Comparison of ENCODE assay signal across 9 cellular contexts in genomic region chr15:94582368-94582767, GRCh38.
DNase-seq lines count a peak whose midpoint lies in the region; ATAC-seq, FAIRE-seq and TF ChIP-seq lines count a peak whose summit lies in the region.
"Had no signal": no experiment of that assay in that cellular context is flagged by ENCODE, and none has a peak within 500 bp of the region (broad histone marks: within the 10 kb centered on the region; RNA-seq: fewer than 3 reads in every experiment).

No MANE protein-coding gene starts in this region.

- ATAC-seq in activated CD8-positive, alpha-beta memory T cell treated with anti-CD3 and anti-CD28 coated beads, Interleukin-2, amount 10 ng/mL, durations not matched to agents 7 days and 5 days = peak; percentile 72
- peak; percentile 42 for ATAC-seq in GM21723 (IDR thresholded peaks at IDR 0.05; ENCODE audit: unreplicated experiment)
- ATAC-seq in natural killer cell treated with Interleukin-12 subunit alpha and Interleukin-12 subunit beta and Interleukin-15 and Interleukin-18, amount 100 ng/mL, for 72 hours = peak; percentile 86 to 87

- H3K9me2 ChIP-seq in MM.1S (replicated peaks; ENCODE audit: insufficient read depth, low read length) = no peaks in the 10 kb centered on the region

- no peak overlapping the region for H3K27ac Mint-ChIP-seq in activated CD8-positive, alpha-beta memory T cell treated with anti-CD3 and anti-CD28 coated beads, Interleukin-2, amount 10 ng/mL, durations not matched to agents 7 days and 5 days
- no peak overlapping the region for H3K27ac Mint-ChIP-seq in natural killer cell treated with Interleukin-12 subunit alpha and Interleukin-12 subunit beta and Interleukin-15 and Interleukin-18, amount 100 ng/mL, for 72 hours

- peaks cover 85% of the 10 kb centered on the region for H3K27me3 Mint-ChIP-seq in activated CD8-positive, alpha-beta memory T cell treated with anti-CD3 and anti-CD28 coated beads, Interleukin-2, amount 10 ng/mL, durations not matched to agents 7 days and 5 days
- H3K27me3 Mint-ChIP-seq in natural killer cell treated with Interleukin-12 subunit alpha and Interleukin-12 subunit beta and Interleukin-15 and Interleukin-18, amount 100 ng/mL, for 72 hours = peaks cover 48 to 77% of the 10 kb centered on the region in 2 donors

- intact Hi-C loops in tibial artery (cut with DNase I; ENCODE audit: low total_unique reads) = no loop called here

- H2AFZ ChIP-seq in MM.1S (ENCODE audit: low read length) = no peak overlapping the region

- no peak for FAIRE-seq in bronchial epithelial cell (lab: Jason Lieb, UNC)

- no peaks in the 10 kb centered on the region for H3K36me3 ChIP-seq in MM.1S (replicated peaks; ENCODE audit: insufficient read depth, low read length)
- no peaks in the 10 kb centered on the region for H3K36me3 ChIP-seq in bronchial epithelial cell (ENCODE audit: control insufficient read depth, insufficient read depth, low read length)
- H3K36me3 ChIP-seq in tibial artery = no peaks in the 10 kb centered on the region
- H3K36me3 ChIP-seq: uterus had no signal

- H3K27ac ChIP-seq in MM.1S (ENCODE audit: low read length) (no peak overlapping the region), tibial artery (no peak overlapping the region)
- H3K27ac ChIP-seq: uterus had no signal

- H3K4me1 Mint-ChIP-seq in activated CD8-positive, alpha-beta memory T cell treated with anti-CD3 and anti-CD28 coated beads, Interleukin-2, amount 10 ng/mL, durations not matched to agents 7 days and 5 days = peaks cover 35% of the 10 kb centered on the region
- H3K4me1 Mint-ChIP-seq in natural killer cell treated with Interleukin-12 subunit alpha and Interleukin-12 subunit beta and Interleukin-15 and Interleukin-18, amount 100 ng/mL, for 72 hours (ENCODE audit: low read depth in 2 of 2) = peaks cover 38 to 41% of the 10 kb centered on the region in 2 donors

- no peak overlapping the region for H3K4me2 ChIP-seq in MM.1S (ENCODE audit: low read depth, low read length)

- H3K9me3 ChIP-seq in MM.1S (replicated peaks; ENCODE audit: insufficient read depth, low read length) (no peaks in the 10 kb centered on the region), tibial artery (no peaks in the 10 kb centered on the region)
- H3K9me3 ChIP-seq: uterus had no signal

- no peaks in the 10 kb centered on the region for H4K20me1 ChIP-seq in MM.1S (ENCODE audit: insufficient read depth, low read length)

- no peaks in the 10 kb centered on the region for H3K4me1 ChIP-seq in MM.1S (ENCODE audit: low read length)
- H3K4me1 ChIP-seq in tibial artery = no peaks in the 10 kb centered on the region
- H3K4me1 ChIP-seq: uterus had no signal

- no peaks in the 10 kb centered on the region for H3F3A ChIP-seq in MM.1S (ENCODE audit: insufficient read depth, low read length)

- TF ChIP-seq CTCF in MM.1S (IDR thresholded peaks at IDR 0.05; ENCODE audit: low read length) = peak; percentile 39
- TF ChIP-seq CTCF in bronchial epithelial cell (IDR thresholded peaks at IDR 0.05; ENCODE audit: insufficient read depth, low read length, severe bottlenecking) = peak; percentile 22
- peak in 1 of 2 experiments; percentile 11 for TF ChIP-seq CTCF in tibial artery (IDR thresholded peaks at IDR 0.05)

- no peak overlapping the region for H3K4me3 Mint-ChIP-seq in activated CD8-positive, alpha-beta memory T cell treated with anti-CD3 and anti-CD28 coated beads, Interleukin-2, amount 10 ng/mL, durations not matched to agents 7 days and 5 days
- H3K4me3 Mint-ChIP-seq in natural killer cell treated with Interleukin-12 subunit alpha and Interleukin-12 subunit beta and Interleukin-15 and Interleukin-18, amount 100 ng/mL, for 72 hours = no peak overlapping the region

- DNase-seq in activated CD8-positive, alpha-beta memory T cell treated with anti-CD3 and anti-CD28 coated beads, Interleukin-2, amount 10 ng/mL, durations not matched to agents 7 days and 5 days = peak; percentile 75
- DNase-seq in activated CD8-positive, alpha-beta memory T cell treated with anti-CD3 and anti-CD28 coated beads, Interleukin-2, amount 50 U/mL, for 48 hours = no peak
- peak; percentile 20 for DNase-seq in MM.1S
- DNase-seq in bronchial epithelial cell (ENCODE audit: low read depth) = peak; percentile 12
- peak; percentile 74 for DNase-seq in natural killer cell treated with Interleukin-12 subunit alpha and Interleukin-12 subunit beta and Interleukin-15 and Interleukin-18, amount 100 ng/mL, for 72 hours (ENCODE audit: low spot score)
- no peak for DNase-seq in tibial artery
- DNase-seq in NCI-H2196 treated with DMSO at 0.1 percent for 48 hours (lab: John Stamatoyannopoulos, UW; ENCODE audit: unreplicated experiment) = no peak

- CTCF ChIA-PET in activated CD8-positive, alpha-beta memory T cell treated with anti-CD3 and anti-CD28 coated beads, Interleukin-2, amount 10 ng/mL, durations not matched to agents 7 days and 5 days (lab: Charles Lee) = interaction anchor here (0.7 to 5.5 kb wide), 15 partner anchors 9 to 710 kb away, joined by 3 to 25 read pairs (median 4); no protein-coding TSS in a partner anchor

- H3K9me3 Mint-ChIP-seq in activated CD8-positive, alpha-beta memory T cell treated with anti-CD3 and anti-CD28 coated beads, Interleukin-2, amount 10 ng/mL, durations not matched to agents 7 days and 5 days (ENCODE audit: low read depth) = no peaks in the 10 kb centered on the region
- no peaks in the 10 kb centered on the region for H3K9me3 Mint-ChIP-seq in natural killer cell treated with Interleukin-12 subunit alpha and Interleukin-12 subunit beta and Interleukin-15 and Interleukin-18, amount 100 ng/mL, for 72 hours

- H3K36me3 Mint-ChIP-seq in activated CD8-positive, alpha-beta memory T cell treated with anti-CD3 and anti-CD28 coated beads, Interleukin-2, amount 10 ng/mL, durations not matched to agents 7 days and 5 days = no peaks in the 10 kb centered on the region
- H3K36me3 Mint-ChIP-seq in natural killer cell treated with Interleukin-12 subunit alpha and Interleukin-12 subunit beta and Interleukin-15 and Interleukin-18, amount 100 ng/mL, for 72 hours = peaks cover 4% of the 10 kb centered on the region

- no peaks in the 10 kb centered on the region for H3K79me2 ChIP-seq in MM.1S (ENCODE audit: low read length)

- no peak overlapping the region for H3K9ac ChIP-seq in MM.1S (ENCODE audit: low read length)

- H3K27me3 ChIP-seq in MM.1S (replicated peaks; ENCODE audit: insufficient read depth, low read length) = no peaks in the 10 kb centered on the region
- H3K27me3 ChIP-seq in bronchial epithelial cell (ENCODE audit: control insufficient read depth, insufficient read depth, low read length) = no peaks in the 10 kb centered on the region
- no peaks in the 10 kb centered on the region for H3K27me3 ChIP-seq in tibial artery
- H3K27me3 ChIP-seq: uterus had no signal

- H3K4me3 ChIP-seq in MM.1S (ENCODE audit: low read length) = no peak overlapping the region
- H3K4me3 ChIP-seq in bronchial epithelial cell (ENCODE audit: low read depth, low read length) = no peak overlapping the region
- H3K4me3 ChIP-seq in tibial artery = no peak overlapping the region
- H3K4me3 ChIP-seq: uterus had no signal

Comparison
In these comparisons a context has a peak if more than half of its experiments do, and no peak if none do; other contexts are left out.
1. DNase-seq: peak in activated CD8-positive, alpha-beta memory T cell treated with anti-CD3 and anti-CD28 coated beads, Interleukin-2, amount 10 ng/mL, durations not matched to agents 7 days and 5 days (single experiment), MM.1S (single experiment), bronchial epithelial cell (single experiment) and natural killer cell treated with Interleukin-12 subunit alpha and Interleukin-12 subunit beta and Interleukin-15 and Interleukin-18, amount 100 ng/mL, for 72 hours (single experiment); none in activated CD8-positive, alpha-beta memory T cell treated with anti-CD3 and anti-CD28 coated beads, Interleukin-2, amount 50 U/mL, for 48 hours (single experiment), tibial artery (0 of 2) and NCI-H2196 treated with DMSO at 0.1 percent for 48 hours (single experiment).
2. Peak in every context shown above with its lines, with median percentiles within 50 percentile points of each other: ATAC-seq.